In the genomic region with DNA sequence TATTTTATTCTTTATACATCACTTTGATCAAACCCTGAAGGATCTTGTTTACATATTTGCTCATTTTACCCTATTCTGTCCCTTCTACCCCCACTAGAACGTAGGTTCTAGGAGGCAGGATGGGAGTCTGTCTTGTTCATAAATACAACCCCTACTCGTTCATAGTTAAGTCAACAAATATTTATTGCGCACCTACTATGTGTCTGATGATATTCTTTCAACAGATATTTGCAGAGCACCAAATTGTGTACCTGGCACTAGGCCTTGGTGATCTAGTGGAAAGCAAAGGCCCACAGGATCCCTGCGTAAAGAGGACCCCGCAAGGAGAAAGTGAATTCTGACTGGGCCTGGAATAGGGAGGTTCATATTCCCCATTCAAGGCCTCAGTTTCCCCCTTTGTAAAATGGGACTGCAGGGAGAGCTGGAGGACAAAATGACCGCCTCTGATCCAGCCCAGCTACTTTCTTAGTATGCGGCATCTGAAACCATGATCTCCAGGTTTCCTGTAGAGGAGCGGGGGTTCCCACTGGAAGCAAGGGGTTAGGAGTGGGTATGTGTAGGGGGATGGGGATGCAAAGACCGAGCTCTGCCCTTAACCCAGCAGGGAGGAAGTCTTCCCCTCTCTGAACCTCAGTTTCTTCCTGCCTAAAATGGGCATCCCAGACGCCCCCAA, we compare ENCODE assay signal across 8 cellular contexts. TPM values are rescaled to one million over a fixed set of nuclear protein-coding genes. Genes with fewer than 3 reads are reported as not detected.
DNase-seq lines count a peak whose midpoint lies in the region; ATAC-seq and TF ChIP-seq lines count a peak whose summit lies in the region.

No MANE protein-coding gene starts in this region.

- H3K36me3 Mint-ChIP-seq in T-helper 2 cell treated with Interferon-gamma antibody and Interleukin-4, amounts not matched to agents 5 μg/mL and 100 μg/mL, for 36 hours (ENCODE audit: low read depth): peaks cover 17% of the 10 kb centered on the region
- peaks cover 22% of the 10 kb centered on the region for H3K36me3 Mint-ChIP-seq in activated naive CD8-positive, alpha-beta T cell treated with anti-CD3 and anti-CD28 coated beads, Interleukin-2, amount 50 U/mL, for 24 hours (ENCODE audit: low read depth)

- no peak for DNase-seq in T-helper 2 cell treated with Interferon-gamma antibody and Interleukin-4, amounts not matched to agents 5 μg/mL and 100 μg/mL, for 36 hours (ENCODE audit: low spot score)
- no peak for DNase-seq in T-helper 2 cell
- DNase-seq in activated naive CD8-positive, alpha-beta T cell treated with anti-CD3 and anti-CD28 coated beads, Interleukin-2, amount 50 U/mL, for 24 hours: no peak
- DNase-seq in left lung: no peak
- no peak for DNase-seq in thyroid gland
- DNase-seq in SIG-M5 (lab: John Stamatoyannopoulos, UW): no peak
- no peak for DNase-seq in NCI-H345 treated with DMSO at 0.1 percent for 48 hours (lab: John Stamatoyannopoulos, UW; ENCODE audit: unreplicated experiment)
- no peak for DNase-seq in dedifferentiated amniotic fluid mesenchymal stem cell (ENCODE audit: extremely low spot score)

- 52 to 57% methylated on average over 10 of the region's 10 CpGs for WGBS in thyroid gland, 2 donors

- no peaks in the 10 kb centered on the region for H3K27me3 ChIP-seq in left lung
- no peaks in the 10 kb centered on the region for H3K27me3 ChIP-seq in thyroid gland

- no peak for ATAC-seq in activated naive CD8-positive, alpha-beta T cell treated with anti-CD3 and anti-CD28 coated beads, Interleukin-2, amount 50 U/mL, for 24 hours
- no peak for ATAC-seq in left lung

- no peak for TF ChIP-seq CTCF in left lung (IDR thresholded peaks at IDR 0.05)
- no peak for TF ChIP-seq CTCF in thyroid gland (IDR thresholded peaks at IDR 0.05)

- H3K27ac ChIP-seq in left lung (peak overlapping the region in 1 of 2 donors; percentile 68), thyroid gland (no peak overlapping the region)

- H3K4me3 ChIP-seq in left lung: peak overlapping the region; percentile 90 to 98
- H3K4me3 ChIP-seq in thyroid gland (replicated peaks in 1 of 3): peak overlapping the region in 2 of 3 donors; percentile 83 to 94

- H3K36me3 ChIP-seq in left lung: peaks cover 0 to 10% of the 10 kb centered on the region in 2 donors
- H3K36me3 ChIP-seq in thyroid gland: no peaks in the 10 kb centered on the region

- H3K4me1 ChIP-seq in left lung: peaks cover 16 to 52% of the 10 kb centered on the region in 2 donors
- peaks cover 12 to 37% of the 10 kb centered on the region in 2 donors for H3K4me1 ChIP-seq in thyroid gland

- H3K4me3 Mint-ChIP-seq in T-helper 2 cell treated with Interferon-gamma antibody and Interleukin-4, amounts not matched to agents 5 μg/mL and 100 μg/mL, for 36 hours: peak overlapping the region; percentile 99
- peak overlapping the region; percentile 95 for H3K4me3 Mint-ChIP-seq in activated naive CD8-positive, alpha-beta T cell treated with anti-CD3 and anti-CD28 coated beads, Interleukin-2, amount 50 U/mL, for 24 hours

- H3K9me3 Mint-ChIP-seq in T-helper 2 cell treated with Interferon-gamma antibody and Interleukin-4, amounts not matched to agents 5 μg/mL and 100 μg/mL, for 36 hours: no peaks in the 10 kb centered on the region
- H3K9me3 Mint-ChIP-seq in activated naive CD8-positive, alpha-beta T cell treated with anti-CD3 and anti-CD28 coated beads, Interleukin-2, amount 50 U/mL, for 24 hours: no peaks in the 10 kb centered on the region

- peak overlapping the region; percentile 60 for H3K27ac Mint-ChIP-seq in T-helper 2 cell treated with Interferon-gamma antibody and Interleukin-4, amounts not matched to agents 5 μg/mL and 100 μg/mL, for 36 hours
- peak overlapping the region; percentile 88 for H3K27ac Mint-ChIP-seq in activated naive CD8-positive, alpha-beta T cell treated with anti-CD3 and anti-CD28 coated beads, Interleukin-2, amount 50 U/mL, for 24 hours

- no peak for TF ChIP-seq POLR2A in thyroid gland (IDR thresholded peaks at IDR 0.05)

- intact Hi-C loops in left lung (cut with DNase I): no loop called here
- intact Hi-C loops in thyroid gland (cut with DNase I): no loop called here

- H3K27me3 Mint-ChIP-seq in T-helper 2 cell treated with Interferon-gamma antibody and Interleukin-4, amounts not matched to agents 5 μg/mL and 100 μg/mL, for 36 hours (ENCODE audit: low read depth): no peaks in the 10 kb centered on the region
- no peaks in the 10 kb centered on the region for H3K27me3 Mint-ChIP-seq in activated naive CD8-positive, alpha-beta T cell treated with anti-CD3 and anti-CD28 coated beads, Interleukin-2, amount 50 U/mL, for 24 hours

- H3K4me1 Mint-ChIP-seq in T-helper 2 cell treated with Interferon-gamma antibody and Interleukin-4, amounts not matched to agents 5 μg/mL and 100 μg/mL, for 36 hours (ENCODE audit: low read depth): peaks cover 34% of the 10 kb centered on the region
- peaks cover 52% of the 10 kb centered on the region for H3K4me1 Mint-ChIP-seq in activated naive CD8-positive, alpha-beta T cell treated with anti-CD3 and anti-CD28 coated beads, Interleukin-2, amount 50 U/mL, for 24 hours

- H3K9me3 ChIP-seq in left lung (no peaks in the 10 kb centered on the region), thyroid gland (no peaks in the 10 kb centered on the region)

RNA-seq across cellular contexts. Expression of gene GEMIN7, which starts 0.5 kb away (rescaled TPM):
- 10 to 100 TPM; 20.9 to 24.0 TPM for total RNA-seq in left lung
- total RNA-seq in thyroid gland: 10 to 100 TPM; 10.6 to 22.7 (median 19.1) TPM

RNA-seq across cellular contexts. Expression of gene ZNF296, which starts 2.2 kb away (rescaled TPM):
- total RNA-seq in left lung (1 to 10 TPM; 1.4 to 2.0 TPM), thyroid gland (1 to 10 TPM in 1 of 4 donors, under 1 TPM in 2, not detected in 1; 0.34 to 2.1 (median 0.78) TPM)

RNA-seq across cellular contexts. Expression of gene PPP1R37, which starts 14.5 kb away (rescaled TPM):
- total RNA-seq in left lung (10 to 100 TPM; 26.8 to 29.8 TPM), thyroid gland (10 to 100 TPM; 34.9 to 59.7 (median 42.9) TPM)

RNA-seq across cellular contexts. Expression of gene CLASRP, which starts 39.7 kb away (rescaled TPM):
- total RNA-seq in left lung (10 to 100 TPM; 62.9 to 77.5 TPM), thyroid gland (10 to 100 TPM; 48.2 to 96.8 (median 95.0) TPM)
